21 cellular contexts compared by ENCODE assay signal in the genomic region with DNA sequence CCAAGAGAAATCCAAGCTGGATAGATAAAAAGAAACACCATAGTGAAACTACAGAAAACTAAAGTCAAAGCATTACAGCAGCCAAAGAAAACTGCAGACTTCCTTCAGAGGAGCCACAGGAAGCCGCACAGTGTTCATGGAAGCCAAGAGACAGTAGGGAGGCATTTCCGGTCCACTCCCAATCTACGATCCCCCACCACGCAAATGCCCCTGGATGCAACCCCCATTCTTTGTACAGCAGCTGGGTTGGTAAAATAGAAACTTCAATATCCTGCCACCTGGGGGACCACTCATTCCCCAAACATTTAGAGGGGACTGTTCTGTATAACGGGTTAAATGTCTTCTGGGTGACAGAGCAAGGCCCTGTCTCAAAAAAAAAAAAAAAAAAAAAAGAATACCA. TPM values are rescaled to one million over a fixed set of nuclear protein-coding genes. Genes with fewer than 3 reads are reported as not detected.
A peak's percentile ranks its signal among the peaks of the same experiment; 100 is the strongest.
DNase-seq lines count a peak whose midpoint lies in the region; ATAC-seq, FAIRE-seq and TF ChIP-seq lines count a peak whose summit lies in the region.
"Had no signal": no experiment of that assay in that cellular context is flagged by ENCODE, and none has a peak within 500 bp of the region (broad histone marks: within the 10 kb centered on the region; RNA-seq: fewer than 3 reads in every experiment).

No MANE protein-coding gene starts in this region.

- peaks cover 10% of the 10 kb centered on the region; the same call in 1 of the 2 replicates for H3F3A ChIP-seq in PC-9 (ENCODE audit: insufficient read depth, low read depth)

- H3K27me3 ChIP-seq in AG04450 (ENCODE audit: control insufficient read depth, insufficient read depth, low read length) (peaks cover 13% of the 10 kb centered on the region), PC-9 (ENCODE audit: insufficient read depth, low read depth) (no peaks in the 10 kb centered on the region)
- H3K27me3 ChIP-seq: BLaER1 treated with 17β-estradiol and CSF1 and Interleukin-3, amounts not matched to agents 10 nM and 100 nM had no signal

- H3K36me3 ChIP-seq in PC-9 (ENCODE audit: low read depth): no peaks in the 10 kb centered on the region
- H3K36me3 ChIP-seq: BLaER1 treated with 17β-estradiol and CSF1 and Interleukin-3, amounts not matched to agents 10 nM and 100 nM had no signal

- peak; percentile 26 for TF ChIP-seq CTCF in AG04450 (IDR thresholded peaks at IDR 0.05; ENCODE audit: low read depth, low read length)
- peak; percentile 45 for TF ChIP-seq CTCF in PC-9 (conservative IDR thresholded peaks at IDR 0.05)
- TF ChIP-seq CTCF in fibroblast of pulmonary artery (IDR thresholded peaks at IDR 0.05; ENCODE audit: low read length, missing control alignments): no peak

- peaks cover 19% of the 10 kb centered on the region for H3K4me1 ChIP-seq in PC-9 (replicated peaks; ENCODE audit: insufficient read depth)

- intact Hi-C loops in PC-9 (cut with micrococcal nuclease; ENCODE audit: unreplicated experiment): no loop called here

- CTCF ChIA-PET in AG04450 (lab: Charles Lee): no interaction called here
- CTCF ChIA-PET in PC-9 (lab: Charles Lee): no interaction called here

- H3K4me2 ChIP-seq in PC-9: no peak overlapping the region

- no peak for FAIRE-seq in GM12891 (lab: Jason Lieb, UNC)
- FAIRE-seq: colon had no signal

- BruUV-seq in PC-9 (replicated peaks; lab: Mats Ljungman, UMichigan): no TSS peak

- no peak overlapping the region for H3K27ac ChIP-seq in AG04450 (ENCODE audit: low read depth, low read length)
- no peak overlapping the region for H3K27ac ChIP-seq in PC-9
- no peak overlapping the region for H3K27ac ChIP-seq in substantia nigra (ENCODE audit: low read depth, low read length, poor library complexity, severe bottlenecking)
- H3K27ac ChIP-seq: BLaER1 treated with 17β-estradiol and CSF1 and Interleukin-3, amounts not matched to agents 10 nM and 100 nM; GM23248 had no signal

- no peak for TF ChIP-seq POLR2A in GM12891 (IDR thresholded peaks at IDR 0.05; ENCODE audit: low read depth, low read length)

- no peak for ATAC-seq in HG02571 (IDR thresholded peaks at IDR 0.05; ENCODE audit: unreplicated experiment)
- ATAC-seq: activated T-cell treated with anti-CD3 and anti-CD28 coated beads, Interleukin-2, amount 50 U/mL, for 4 hours; natural killer cell treated with Interleukin-12 subunit alpha and Interleukin-12 subunit beta and Interleukin-15 and Interleukin-18, amount 100 ng/mL, for 72 hours had no signal

- H3K4me3 ChIP-seq in AG04450 (ENCODE audit: low read depth, low read length) (no peak overlapping the region), PC-9 (no peak overlapping the region), fibroblast of pulmonary artery (replicated peaks; ENCODE audit: low read depth, low read length) (no peak overlapping the region)
- H3K4me3 ChIP-seq: BLaER1 treated with 17β-estradiol and CSF1 and Interleukin-3, amounts not matched to agents 10 nM and 100 nM; GM23248 had no signal

- H2AFZ ChIP-seq in PC-9: no peak overlapping the region
- H2AFZ ChIP-seq: GM23248 had no signal

- no peaks in the 10 kb centered on the region for H3K9me2 ChIP-seq in PC-9 (ENCODE audit: insufficient read depth)

- DNase-seq in AG04450 (ENCODE audit: low read depth, low spot score): no peak
- peak; percentile 62 for DNase-seq in Daoy (ENCODE audit: low read depth)
- DNase-seq in PC-9: no peak
- peak; percentile 86 for DNase-seq in fibroblast of pulmonary artery (ENCODE audit: low read depth)
- no peak for DNase-seq in GM12891 (ENCODE audit: insufficient read length, low spot score)
- no peak for DNase-seq in substantia nigra (lab: John Stamatoyannopoulos, UW)
- no peak for DNase-seq in GM03348 (ENCODE audit: low spot score)
- DNase-seq: activated CD4-positive, alpha-beta T cell treated with anti-CD3 and anti-CD28 coated beads for 48 hours; activated T-cell treated with anti-CD3 and anti-CD28 coated beads, Interleukin-2, amount 50 U/mL, for 4 hours; DMS79; glutamatergic neuron; GM23248; NCI-H2029 treated with DMSO at 0.1 percent for 48 hours; T-helper 9 cell had no signal

- H3K9me3 ChIP-seq in AG04450 (ENCODE audit: control insufficient read depth, insufficient read depth, low read length) (peaks cover 2% of the 10 kb centered on the region; the same call in 1 of the 2 replicates), PC-9 (ENCODE audit: insufficient read depth, low read depth) (no peaks in the 10 kb centered on the region)

- POLR2A ChIA-PET in AG04450 (lab: Yijun Ruan, JAX) (interaction anchor here (0.7 kb wide), 1 partner anchor 38 kb away, joined by 6 read pairs; no protein-coding TSS in a partner anchor), PC-9 (lab: Charles Lee; ENCODE audit: unreplicated experiment) (interaction anchor here (0.6 kb wide), 1 partner anchor 193 kb away, joined by 9 read pairs; no protein-coding TSS in a partner anchor)

- no peaks in the 10 kb centered on the region for H4K20me1 ChIP-seq in PC-9 (ENCODE audit: insufficient read depth)

- no peaks in the 10 kb centered on the region for H3K79me2 ChIP-seq in PC-9 (ENCODE audit: low read depth)

TF ChIP-seq in GM12891, 5 proteins besides CTCF, POLR2A, EP300 and RAD21:
- TF ChIP-seq SPI1 (IDR thresholded peaks at IDR 0.05; ENCODE audit: low read depth, low read length): no peak
- no peak for TF ChIP-seq TAF1 (IDR thresholded peaks at IDR 0.05; ENCODE audit: low read depth, low read length)
- no peak for TF ChIP-seq POU2F2 (IDR thresholded peaks at IDR 0.05; ENCODE audit: low read depth, low read length)
- TF ChIP-seq POLR2AphosphoS5 (IDR thresholded peaks at IDR 0.05; ENCODE audit: low read depth, low read length): no peak
- no peak for TF ChIP-seq PAX5 (IDR thresholded peaks at IDR 0.05; ENCODE audit: insufficient read depth, low read length, severe bottlenecking)

RNA-seq across cellular contexts. Expression of gene TSPEAR, which starts 43.9 kb away (rescaled TPM):
- polyA plus RNA-seq in AG04450 (2011; rRNA removed): not detected in 2 replicates
- not detected in 2 replicates for polyA minus RNA-seq in AG04450 (2011; rRNA and poly(A)+ RNA removed)
- total RNA-seq in Daoy (2014; rRNA removed; shearing (Covaris generic)): not detected in 2 replicates
- not detected in 2 replicates for total RNA-seq in PC-9 (2021)
- polyA plus RNA-seq in GM12891 (2012; ENCODE audit: low read depth, missing spikeins): not detected
- total RNA-seq: activated T-cell treated with anti-CD3 and anti-CD28 coated beads, Interleukin-2, amount 50 U/mL, for 4 hours; GM23248; natural killer cell treated with Interleukin-12 subunit alpha and Interleukin-12 subunit beta and Interleukin-15 and Interleukin-18, amount 100 ng/mL, for 72 hours; renal cortical epithelial cell; subcutaneous adipose tissue had no signal
- polyA plus RNA-seq: GM23248 had no signal

RNA-seq across cellular contexts. Expression of gene UBE2G2, which starts 46.4 kb away (rescaled TPM):
- polyA plus RNA-seq in AG04450 (2011; rRNA removed): 60.9 and 62.2 TPM in 2 replicates
- polyA minus RNA-seq in AG04450 (2011; rRNA and poly(A)+ RNA removed): 49.0 and 49.2 TPM in 2 replicates
- total RNA-seq in Daoy (2014; rRNA removed; shearing (Covaris generic)): 90.1 and 152 TPM in 2 replicates
- total RNA-seq in PC-9 (2021): 51.9 and 52.7 TPM in 2 replicates
- polyA plus RNA-seq in GM12891 (2012; ENCODE audit: low read depth, missing spikeins): 41.5 TPM

RNA-seq across cellular contexts. Expression of gene KRTAP10-12, which starts 58.3 kb away (rescaled TPM):
- not detected in 2 replicates for polyA plus RNA-seq in AG04450 (2011; rRNA removed)
- polyA minus RNA-seq in AG04450 (2011; rRNA and poly(A)+ RNA removed): not detected in 2 replicates
- total RNA-seq in Daoy (2014; rRNA removed; shearing (Covaris generic)): not detected in 2 replicates
- total RNA-seq in PC-9 (2021): not detected in 2 replicates
- polyA plus RNA-seq in GM12891 (2012; ENCODE audit: low read depth, missing spikeins): not detected
- total RNA-seq: activated T-cell treated with anti-CD3 and anti-CD28 coated beads, Interleukin-2, amount 50 U/mL, for 4 hours; GM23248; natural killer cell treated with Interleukin-12 subunit alpha and Interleukin-12 subunit beta and Interleukin-15 and Interleukin-18, amount 100 ng/mL, for 72 hours; renal cortical epithelial cell; subcutaneous adipose tissue had no signal
- polyA plus RNA-seq: adipose tissue, GM23248 had no signal

Comparison
In these comparisons a context has a peak if more than half of its experiments do, and no peak if none do; other contexts are left out.
1. DNase-seq: peak in Daoy (single experiment) and fibroblast of pulmonary artery (single experiment); none in AG04450 (single experiment), PC-9 (0 of 2), GM12891 (single experiment), substantia nigra (0 of 49) and GM03348 (single experiment).